ENCODE assay signal across 2 cellular contexts in the genomic region with DNA sequence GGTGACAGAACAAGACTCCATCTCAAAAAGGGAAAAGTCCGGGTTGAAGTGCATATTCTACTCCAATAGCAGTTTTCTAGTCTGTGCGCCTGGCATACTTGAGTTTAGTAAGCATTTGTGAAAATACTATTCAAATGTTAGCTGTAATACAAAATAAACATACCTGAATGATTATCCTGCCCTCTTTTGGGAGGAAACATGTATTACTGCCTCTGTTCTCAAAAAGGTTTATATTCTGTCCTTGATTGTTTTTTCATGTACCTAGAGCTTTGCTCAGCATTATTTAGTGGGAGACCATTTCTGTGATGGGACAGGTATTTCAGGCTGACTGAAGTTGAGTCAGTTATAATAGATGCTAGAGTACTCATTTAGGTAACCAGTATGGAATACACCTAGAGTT. TPM values are rescaled to one million over a fixed set of nuclear protein-coding genes. Genes with fewer than 3 reads are reported as not detected.
"Had no signal": no experiment of that assay in that cellular context is flagged by ENCODE, and none has a peak within 500 bp of the region (broad histone marks: within the 10 kb centered on the region; RNA-seq: fewer than 3 reads in every experiment).

No MANE protein-coding gene starts in this region.

RNA-seq across cellular contexts. Expression of gene GCNT3, which starts 25.9 kb away (rescaled TPM):
- total RNA-seq: activated CD8-positive, alpha-beta memory T cell treated with anti-CD3 and anti-CD28 coated beads, Interleukin-2, amount 10 ng/mL, durations not matched to agents 7 days and 5 days; activated naive CD4-positive, alpha-beta T cell treated with anti-CD3 and anti-CD28 coated beads, Interleukin-2, amount 50 U/mL, for 72 hours had no signal
